In the genomic region with DNA sequence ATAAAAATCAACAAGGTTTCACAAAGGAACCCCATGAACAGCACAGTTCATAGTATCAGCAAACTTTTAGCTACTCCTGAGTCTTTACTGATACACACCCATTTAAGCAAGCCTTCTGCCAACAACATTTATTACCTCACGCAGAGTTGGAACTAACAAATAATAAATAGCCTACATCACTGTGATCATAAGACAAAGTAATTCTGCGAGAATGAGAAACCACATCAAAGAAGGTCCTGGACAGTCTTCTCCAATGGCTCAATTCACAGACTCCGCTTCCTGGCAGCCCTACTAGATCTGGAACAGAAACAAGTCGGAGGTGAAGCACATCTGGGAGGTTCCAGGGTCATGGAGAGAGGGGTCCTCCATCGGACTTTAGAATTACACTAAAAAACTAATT, we compare ENCODE assay signal across 25 cellular contexts. TPM values are rescaled to one million over a fixed set of nuclear protein-coding genes. Genes with fewer than 3 reads are reported as not detected.
"Had no signal": no experiment of that assay in that cellular context is flagged by ENCODE, and none has a peak within 500 bp of the region (broad histone marks: within the 10 kb centered on the region; RNA-seq: fewer than 3 reads in every experiment).

No MANE protein-coding gene starts in this region.

- H3K27me3 Mint-ChIP-seq: activated T-cell treated with anti-CD3 and anti-CD28 coated beads, Interleukin-2, amount 50 U/mL, for 24 hours; brain had no signal

- H3K27ac ChIP-seq: SK-N-MC had no signal

- H3K4me3 ChIP-seq: K562, SK-N-MC had no signal

- H3K9me3 Mint-ChIP-seq: activated naive CD4-positive, alpha-beta T cell treated with anti-CD3 and anti-CD28 coated beads, Interleukin-2, amount 50 U/mL, for 72 hours; activated naive CD8-positive, alpha-beta T cell treated with anti-CD3 and anti-CD28 coated beads, Interleukin-2, amount 50 U/mL, for 24 hours; activated T-cell treated with anti-CD3 and anti-CD28 coated beads, Interleukin-2, amount 50 U/mL, for 24 hours; activated T-helper 1 cell treated with anti-CD3 and anti-CD28 coated beads, Interleukin-12 subunit alpha, Interleukin-12 subunit beta, Interleukin-2, Interleukin-4 antibody, amounts not matched to agents 30 ng/mL and 10 ng/mL and 1 ng/mL, durations not matched to agents 14 hours and 24 hours and 36 hours; brain; T-helper 1 cell treated with Interleukin-12 subunit alpha and Interleukin-12 subunit beta and Interleukin-4 antibody, amounts not matched to agents 30 μg/mL and 1 μg/mL, for 36 hours had no signal

- H3K27ac Mint-ChIP-seq: activated CD8-positive, alpha-beta memory T cell treated with anti-CD3 and anti-CD28 coated beads, Interleukin-2, amount 10 ng/mL, durations not matched to agents 7 days and 5 days; activated naive CD4-positive, alpha-beta T cell treated with anti-CD3 and anti-CD28 coated beads, Interleukin-2, amount 50 U/mL, for 72 hours; activated T-cell treated with anti-CD3 and anti-CD28 coated beads, Interleukin-2, amount 50 U/mL, for 24 hours; activated T-helper 1 cell treated with anti-CD3 and anti-CD28 coated beads, Interleukin-12 subunit alpha, Interleukin-12 subunit beta, Interleukin-2, Interleukin-4 antibody, amounts not matched to agents 30 ng/mL and 10 ng/mL and 1 ng/mL, durations not matched to agents 14 hours and 24 hours and 36 hours; brain; T-helper 1 cell treated with Interleukin-12 subunit alpha and Interleukin-12 subunit beta and Interleukin-4 antibody, amounts not matched to agents 30 μg/mL and 1 μg/mL, for 36 hours had no signal

- H3K4me3 Mint-ChIP-seq: activated CD8-positive, alpha-beta memory T cell treated with anti-CD3 and anti-CD28 coated beads, Interleukin-2, amount 10 ng/mL, durations not matched to agents 7 days and 5 days; activated naive CD8-positive, alpha-beta T cell treated with anti-CD3 and anti-CD28 coated beads, Interleukin-2, amount 50 U/mL, for 24 hours; activated T-cell treated with anti-CD3 and anti-CD28 coated beads, Interleukin-2, amount 50 U/mL, for 24 hours; activated T-helper 1 cell treated with anti-CD3 and anti-CD28 coated beads, Interleukin-12 subunit alpha, Interleukin-12 subunit beta, Interleukin-2, Interleukin-4 antibody, amounts not matched to agents 30 ng/mL and 10 ng/mL and 1 ng/mL, durations not matched to agents 14 hours and 24 hours and 36 hours; brain; T-helper 1 cell treated with Interleukin-12 subunit alpha and Interleukin-12 subunit beta and Interleukin-4 antibody, amounts not matched to agents 30 μg/mL and 1 μg/mL, for 36 hours had no signal

- H3K36me3 Mint-ChIP-seq: activated naive CD4-positive, alpha-beta T cell treated with anti-CD3 and anti-CD28 coated beads, Interleukin-2, amount 50 U/mL, for 72 hours; brain had no signal

- FAIRE-seq: astrocyte, K562 had no signal

- DNase-seq: activated CD4-positive, alpha-beta T cell treated with anti-CD3 and anti-CD28 coated beads for 48 hours; activated CD4-positive, alpha-beta T cell treated with anti-CD3 and anti-CD28 coated beads, Interleukin-2, amount 50 U/mL, for 48 hours; activated CD4-positive, CD25-positive, alpha-beta regulatory T cell treated with anti-CD3 and anti-CD28 coated beads, Interleukin-2, amount 50 U/mL, for 72 hours; activated CD8-positive, alpha-beta memory T cell treated with anti-CD3 and anti-CD28 coated beads, Interleukin-2, amount 10 ng/mL, durations not matched to agents 7 days and 5 days; activated effector memory CD4-positive, alpha-beta T cell treated with Interleukin-2 at 50 U/mL for 16 hours; activated naive CD4-positive, alpha-beta T cell treated with Interleukin-2 at 50 U/mL for 16 hours; activated naive CD8-positive, alpha-beta T cell treated with anti-CD3 and anti-CD28 coated beads, Interleukin-2, amount 50 U/mL, for 24 hours; activated T-cell treated with anti-CD3 and anti-CD28 coated beads, Interleukin-2, amount 50 U/mL, for 24 hours; amniotic stem cell; Karpas-422; NCI-H1105 treated with DMSO at 0.1 percent for 48 hours; NCI-H1436 treated with DMSO at 0.1 percent for 48 hours; NCI-H187; NCI-H2081; NCI-H446; NCI-H524; SIG-M5 had no signal

- ATAC-seq: K562 had no signal

RNA-seq across cellular contexts. Expression of gene LDHAL6B, which starts 37.0 kb away (rescaled TPM):
- total RNA-seq: activated CD8-positive, alpha-beta memory T cell treated with anti-CD3 and anti-CD28 coated beads, Interleukin-2, amount 10 ng/mL, durations not matched to agents 7 days and 5 days; activated naive CD4-positive, alpha-beta T cell treated with anti-CD3 and anti-CD28 coated beads, Interleukin-2, amount 50 U/mL, for 72 hours; activated T-helper 1 cell treated with anti-CD3 and anti-CD28 coated beads, Interleukin-12 subunit alpha, Interleukin-12 subunit beta, Interleukin-2, Interleukin-4 antibody, amounts not matched to agents 30 ng/mL and 10 ng/mL and 1 ng/mL, durations not matched to agents 14 hours and 24 hours and 36 hours; astrocyte; K562; RPMI7951 had no signal
- polyA plus RNA-seq: K562 had no signal
